In the genomic region with DNA sequence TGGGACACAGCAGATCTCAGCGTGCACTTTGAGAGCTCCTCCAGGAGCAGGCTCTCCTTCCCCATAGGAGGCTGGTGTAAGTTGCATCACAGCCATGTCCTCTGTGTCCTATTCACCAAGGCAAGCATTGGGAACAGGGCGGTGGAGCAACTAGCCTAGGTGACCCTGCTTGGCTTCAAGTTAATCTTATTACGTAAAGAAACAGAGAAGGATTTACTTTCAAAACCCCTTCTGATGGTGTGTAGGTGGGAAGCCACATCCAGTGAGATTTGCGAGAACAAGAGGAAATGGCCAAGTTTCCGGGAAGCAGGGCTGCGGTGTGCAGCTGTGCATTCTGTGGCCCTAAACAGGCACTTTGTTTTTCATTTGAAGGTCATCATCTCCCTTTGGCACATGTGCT, we compare ENCODE assay signal across 15 cellular contexts.
DNase-seq lines count a peak whose midpoint lies in the region; ATAC-seq, FAIRE-seq and TF ChIP-seq lines count a peak whose summit lies in the region.
"Had no signal": no experiment of that assay in that cellular context is flagged by ENCODE, and none has a peak within 500 bp of the region (broad histone marks: within the 10 kb centered on the region; RNA-seq: fewer than 3 reads in every experiment).

No MANE protein-coding gene starts in this region.

- H3K27me3 ChIP-seq in endothelial cell of umbilical vein (ENCODE audit: control insufficient read depth in 2 of 2, insufficient read depth in 2 of 2, low read length in 2 of 2) (no peaks in the 10 kb centered on the region), upper lobe of right lung (no peaks in the 10 kb centered on the region)
- H3K27me3 ChIP-seq in effector memory CD4-positive, alpha-beta T cell (replicated peaks; ENCODE audit: control insufficient read depth, insufficient read depth, low read length, poor library complexity, severe bottlenecking): no peaks in the 10 kb centered on the region
- H3K27me3 ChIP-seq: MG63, ovary had no signal

- H3K4me1 ChIP-seq in endothelial cell of umbilical vein (ENCODE audit: control insufficient read depth, extremely low read depth, insufficient read depth, low read length) (peaks cover 55% of the 10 kb centered on the region), upper lobe of right lung (peaks cover 60% of the 10 kb centered on the region)
- H3K4me1 ChIP-seq in effector memory CD4-positive, alpha-beta T cell (ENCODE audit: control insufficient read depth, insufficient read depth, low read length, poor library complexity, severe bottlenecking): no peaks in the 10 kb centered on the region

- FAIRE-seq in endothelial cell of umbilical vein (lab: Jason Lieb, UNC): no peak

- no peak overlapping the region for H3K9ac ChIP-seq in endothelial cell of umbilical vein (replicated peaks; ENCODE audit: extremely low read depth, insufficient read depth, low read length)

- peak overlapping the region; percentile 36 for H3K27ac ChIP-seq in endothelial cell of umbilical vein (ENCODE audit: insufficient read depth, low read depth, low read length)
- H3K27ac ChIP-seq in upper lobe of right lung: no peak overlapping the region
- H3K27ac ChIP-seq in effector memory CD4-positive, alpha-beta T cell (ENCODE audit: insufficient read depth, low read length, poor library complexity, severe bottlenecking): no peak overlapping the region
- H3K27ac ChIP-seq: ovary had no signal

- H3K79me2 ChIP-seq in endothelial cell of umbilical vein (ENCODE audit: control insufficient read depth, insufficient read depth, low read length): peaks cover 99% of the 10 kb centered on the region

- H2AFZ ChIP-seq in endothelial cell of umbilical vein (ENCODE audit: low read depth, low read length): no peak overlapping the region

- intact Hi-C loops in endothelial cell of umbilical vein (cut with micrococcal nuclease): loop anchor here (1.0 kb wide), 1 partner anchor 18 kb away; no protein-coding TSS in a partner anchor
- intact Hi-C loops in upper lobe of right lung (cut with DNase I): no loop called here

- H3K4me2 ChIP-seq in endothelial cell of umbilical vein (ENCODE audit: insufficient read depth, low read length): peak overlapping the region; percentile 23

- peak; percentile 54 for ATAC-seq in stimulated activated naive CD8-positive, alpha-beta T cell treated with anti-CD3 and anti-CD28 coated beads, Interleukin-15, amount 100 ng/mL, for 72 hours
- ATAC-seq in stimulated activated naive CD8-positive, alpha-beta T cell treated with anti-CD3 and anti-CD28 coated beads, Interleukin-15, Interleukin-2, amounts not matched to agents 100 U/mL and 50 U/mL, for 24 hours: no peak
- ATAC-seq in upper lobe of right lung: peak; percentile 71
- ATAC-seq in HG03196 (IDR thresholded peaks at IDR 0.05; ENCODE audit: unreplicated experiment): no peak

- POLR2A ChIA-PET in endothelial cell of umbilical vein (lab: Charles Lee): no interaction called here

- H3K9me1 ChIP-seq in endothelial cell of umbilical vein (replicated peaks; ENCODE audit: control insufficient read depth, extremely low read depth, insufficient read depth, low read length): no peaks in the 10 kb centered on the region

- no TSS peak for BruUV-seq in endothelial cell of umbilical vein (replicated peaks; lab: Mats Ljungman, UMichigan)

- DNase-seq in stimulated activated naive CD8-positive, alpha-beta T cell treated with anti-CD3 and anti-CD28 coated beads, Interleukin-15, amount 100 ng/mL, for 72 hours: peak in 1 of 2 donors; percentile 43
- DNase-seq in stimulated activated naive CD8-positive, alpha-beta T cell treated with anti-CD3 and anti-CD28 coated beads, Interleukin-15, Interleukin-2, amounts not matched to agents 100 U/mL and 50 U/mL, for 24 hours: no peak
- DNase-seq in UCSD-AML1 (lab: John Stamatoyannopoulos, UW; ENCODE audit: unreplicated experiment) (peak; percentile 68), endothelial cell of umbilical vein (ENCODE audit: low read depth, low spot score) (peak; percentile 68), upper lobe of right lung (no peak), COLO668 (lab: John Stamatoyannopoulos, UW; ENCODE audit: unreplicated experiment) (no peak)
- no peak for DNase-seq in effector memory CD4-positive, alpha-beta T cell
- DNase-seq: activated gamma-delta T cell treated with Interleukin-2 at 50 U/mL for 16 hours, foreskin fibroblast, MG63, NCI-H1930, ovary, SHP77 had no signal

- dilution Hi-C loops in endothelial cell of umbilical vein (cut with MboI; ENCODE audit: extremely low pct_ligation_motif_present, low sequenced_read_pairs): no loop called here

- no peaks in the 10 kb centered on the region for H3K9me3 Mint-ChIP-seq in stimulated activated naive CD8-positive, alpha-beta T cell treated with anti-CD3 and anti-CD28 coated beads, Interleukin-15, amount 100 ng/mL, for 72 hours
- H3K9me3 Mint-ChIP-seq: T-helper 2 cell treated with Interferon-gamma antibody and Interleukin-4, amounts not matched to agents 5 μg/mL and 100 μg/mL, for 36 hours had no signal

- peak overlapping the region in 1 of 2 donors; percentile 17 for H3K4me3 Mint-ChIP-seq in stimulated activated naive CD8-positive, alpha-beta T cell treated with anti-CD3 and anti-CD28 coated beads, Interleukin-15, amount 100 ng/mL, for 72 hours
- H3K4me3 Mint-ChIP-seq: T-helper 2 cell treated with Interferon-gamma antibody and Interleukin-4, amounts not matched to agents 5 μg/mL and 100 μg/mL, for 36 hours had no signal

- peak overlapping the region in 1 of 2 donors; percentile 77 for H3K27ac Mint-ChIP-seq in stimulated activated naive CD8-positive, alpha-beta T cell treated with anti-CD3 and anti-CD28 coated beads, Interleukin-15, amount 100 ng/mL, for 72 hours
- H3K27ac Mint-ChIP-seq: T-helper 2 cell treated with Interferon-gamma antibody and Interleukin-4, amounts not matched to agents 5 μg/mL and 100 μg/mL, for 36 hours had no signal

- peaks cover 33% of the 10 kb centered on the region for H3K27me3 Mint-ChIP-seq in stimulated activated naive CD8-positive, alpha-beta T cell treated with anti-CD3 and anti-CD28 coated beads, Interleukin-15, amount 100 ng/mL, for 72 hours

- H3K4me1 Mint-ChIP-seq in stimulated activated naive CD8-positive, alpha-beta T cell treated with anti-CD3 and anti-CD28 coated beads, Interleukin-15, amount 100 ng/mL, for 72 hours: peaks cover 17% of the 10 kb centered on the region

- no peaks in the 10 kb centered on the region for H3K36me3 ChIP-seq in endothelial cell of umbilical vein (ENCODE audit: control insufficient read depth in 2 of 2, extremely low read depth in 1 of 2, insufficient read depth in 2 of 2, low read length in 2 of 2)
- no peaks in the 10 kb centered on the region for H3K36me3 ChIP-seq in upper lobe of right lung
- H3K36me3 ChIP-seq in effector memory CD4-positive, alpha-beta T cell (ENCODE audit: control insufficient read depth, insufficient read depth, low read length): no peaks in the 10 kb centered on the region
- H3K36me3 ChIP-seq: ovary had no signal

- CTCF ChIA-PET in endothelial cell of umbilical vein (lab: Charles Lee): interaction anchor here (1.2 to 1.7 kb wide), 4 partner anchors 9 to 67 kb away, joined by 4 to 7 read pairs (median 5); no protein-coding TSS in a partner anchor

- H4K20me1 ChIP-seq in endothelial cell of umbilical vein (replicated peaks; ENCODE audit: control insufficient read depth, extremely low read depth, insufficient read depth, low read length): peaks cover 2% of the 10 kb centered on the region

- TF ChIP-seq POLR2A in endothelial cell of umbilical vein (IDR thresholded peaks at IDR 0.05; ENCODE audit: low read depth, low read length): peak; percentile 53

- no peak overlapping the region for H3K4me3 ChIP-seq in endothelial cell of umbilical vein (replicated peaks in 1 of 3; ENCODE audit: insufficient read depth in 1 of 3, low read depth in 1 of 3, low read length in 3 of 3)
- no peak overlapping the region for H3K4me3 ChIP-seq in upper lobe of right lung
- no peak overlapping the region for H3K4me3 ChIP-seq in effector memory CD4-positive, alpha-beta T cell (ENCODE audit: insufficient read depth, low read depth, low read length, poor library complexity, severe bottlenecking)
- H3K4me3 ChIP-seq: MG63, ovary had no signal

- H3K9me3 ChIP-seq in endothelial cell of umbilical vein (replicated peaks; ENCODE audit: control insufficient read depth, insufficient read depth, low read length) (no peaks in the 10 kb centered on the region), upper lobe of right lung (no peaks in the 10 kb centered on the region)
- H3K9me3 ChIP-seq in effector memory CD4-positive, alpha-beta T cell (ENCODE audit: control insufficient read depth, low read length): no peaks in the 10 kb centered on the region
- H3K9me3 ChIP-seq: MG63, ovary had no signal

- no peak for TF ChIP-seq CTCF in endothelial cell of umbilical vein (IDR thresholded peaks at IDR 0.05; ENCODE audit: extremely low read depth in 1 of 2, insufficient read depth in 1 of 2, low read depth in 1 of 2, low read length in 2 of 2)
- no peak for TF ChIP-seq CTCF in upper lobe of right lung (IDR thresholded peaks at IDR 0.05)

TF ChIP-seq in endothelial cell of umbilical vein, 7 proteins besides CTCF, POLR2A, EP300 and RAD21:
- TF ChIP-seq FOS (IDR thresholded peaks at IDR 0.05; ENCODE audit: borderline replicate concordance, insufficient read depth, low read length): no peak
- peak; percentile 38 for TF ChIP-seq POLR2AphosphoS5 (IDR thresholded peaks at IDR 0.05; ENCODE audit: insufficient read depth, low read depth, low read length)
- TF ChIP-seq GATA2 (IDR thresholded peaks at IDR 0.05; ENCODE audit: insufficient read depth, insufficient read length, low read depth, low read length): no peak
- no peak for TF ChIP-seq JUN (IDR thresholded peaks at IDR 0.05; ENCODE audit: borderline replicate concordance, insufficient read depth, insufficient read length, low read depth)
- TF ChIP-seq, protein P1, sequence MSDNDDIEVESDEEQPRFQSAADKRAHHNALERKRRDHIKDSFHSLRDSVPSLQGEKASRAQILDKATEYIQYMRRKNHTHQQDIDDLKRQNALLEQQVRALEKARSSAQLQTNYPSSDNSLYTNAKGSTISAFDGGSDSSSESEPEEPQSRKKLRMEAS (IDR thresholded peaks at IDR 0.05; ENCODE audit: insufficient read depth, insufficient read length): peak; percentile 15
- no peak for TF ChIP-seq MYC (IDR thresholded peaks at IDR 0.05; ENCODE audit: low read depth, low read length)
- TF ChIP-seq EZH2 (IDR thresholded peaks at IDR 0.05; ENCODE audit: borderline replicate concordance, low read depth, low read length, severe bottlenecking): no peak

Comparison
In these comparisons a context has a peak if more than half of its experiments do, and no peak if none do; other contexts are left out.
1. ATAC-seq: peak in stimulated activated naive CD8-positive, alpha-beta T cell treated with anti-CD3 and anti-CD28 coated beads, Interleukin-15, amount 100 ng/mL, for 72 hours (single experiment) and upper lobe of right lung (single experiment); none in stimulated activated naive CD8-positive, alpha-beta T cell treated with anti-CD3 and anti-CD28 coated beads, Interleukin-15, Interleukin-2, amounts not matched to agents 100 U/mL and 50 U/mL, for 24 hours (single experiment) and HG03196 (single experiment).
2. DNase-seq: peak in UCSD-AML1 (single experiment) and endothelial cell of umbilical vein (single experiment); none in stimulated activated naive CD8-positive, alpha-beta T cell treated with anti-CD3 and anti-CD28 coated beads, Interleukin-15, Interleukin-2, amounts not matched to agents 100 U/mL and 50 U/mL, for 24 hours (single experiment), upper lobe of right lung (single experiment), COLO668 (single experiment) and effector memory CD4-positive, alpha-beta T cell (0 of 3).